In the genomic region with DNA sequence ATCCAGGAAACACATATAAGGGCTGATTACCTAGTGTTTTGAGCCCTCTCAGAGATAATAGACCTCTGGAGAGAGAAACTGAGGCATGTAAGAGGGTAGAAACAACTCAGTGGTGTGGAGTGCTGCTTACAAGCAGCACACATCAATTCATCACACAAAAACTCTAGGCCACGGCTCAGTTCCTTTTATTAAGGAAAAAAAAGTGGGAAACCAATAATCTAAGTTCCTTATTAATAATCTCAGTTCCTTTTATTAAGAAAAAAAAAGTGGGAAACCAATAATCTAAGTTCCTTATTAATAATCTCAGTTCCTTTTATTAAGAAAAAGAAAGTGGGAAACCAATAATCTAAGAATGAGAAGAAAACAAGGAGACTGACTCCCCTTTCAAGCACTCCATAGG, we compare ENCODE assay signal across 20 cellular contexts.
"Had no signal": no experiment of that assay in that cellular context is flagged by ENCODE, and none has a peak within 500 bp of the region (broad histone marks: within the 10 kb centered on the region; RNA-seq: fewer than 3 reads in every experiment).

No MANE protein-coding gene starts in this region.

- H3K36me3 ChIP-seq: esophagus muscularis mucosa, gastroesophageal sphincter, heart left ventricle, left lung, lower lobe of right lung had no signal

- H3K79me2 ChIP-seq: hepatocyte had no signal

- H2AFZ ChIP-seq: hepatocyte had no signal

- H3K27me3 ChIP-seq: dorsolateral prefrontal cortex, esophagus muscularis mucosa, gastroesophageal sphincter, heart left ventricle, hepatocyte, left lung had no signal

- DNase-seq: dermis blood vessel endothelial cell; dorsolateral prefrontal cortex; effector CD4-positive, alpha-beta T cell; effector memory CD4-positive, alpha-beta T cell; foreskin keratinocyte; heart left ventricle; hypothalamus; immature natural killer cell; kidney; left cardiac atrium; left lung; left ventricle myocardium superior; lower lobe of right lung; mesenchymal stem cell; mucosa of descending colon; naive B cell had no signal

- H3K4me1 ChIP-seq: esophagus muscularis mucosa, foreskin keratinocyte, gastroesophageal sphincter, lower lobe of right lung had no signal

- H3K27ac ChIP-seq: coronary artery, dorsolateral prefrontal cortex, esophagus muscularis mucosa, foreskin keratinocyte, gastroesophageal sphincter, hepatocyte, left lung, lower lobe of right lung had no signal

- H3K4me3 ChIP-seq: coronary artery, dorsolateral prefrontal cortex, esophagus muscularis mucosa, gastroesophageal sphincter, heart left ventricle, hepatocyte, left lung, lower lobe of right lung, mucosa of descending colon had no signal

- H3K9me3 ChIP-seq: esophagus muscularis mucosa, gastroesophageal sphincter, mucosa of descending colon had no signal

- H3K4me2 ChIP-seq: hepatocyte had no signal

- ATAC-seq: foreskin keratinocyte, gastroesophageal sphincter, heart left ventricle, left cardiac atrium, left lung, left ventricle myocardium superior, lower lobe of right lung, mucosa of descending colon had no signal
